Comparison of ENCODE assay signal across 8 cellular contexts in genomic region chr19:12891553-12892021, GRCh38. TPM values are rescaled to one million over a fixed set of nuclear protein-coding genes. Genes with fewer than 3 reads are reported as not detected.
DNase-seq lines count a peak whose midpoint lies in the region; ATAC-seq, FAIRE-seq and TF ChIP-seq lines count a peak whose summit lies in the region.

No MANE protein-coding gene starts in this region.

- peak; percentile 59 for ATAC-seq in HepG2
- no peak for ATAC-seq in foreskin keratinocyte

- no peak for TF ChIP-seq POLR2A in adrenal gland (IDR thresholded peaks at IDR 0.05)
- TF ChIP-seq POLR2A in HepG2 (IDR thresholded peaks at IDR 0.05; ENCODE audit: insufficient read depth in 1 of 2, low read depth in 2 of 2, low read length in 2 of 2) = no peak

- H3K4me1 ChIP-seq in adrenal gland (replicated peaks in 1 of 2) (peaks cover 7 to 11% of the 10 kb centered on the region in 2 donors), HepG2 (ENCODE audit: insufficient read depth, low read length) (peaks cover 37% of the 10 kb centered on the region), tibial artery (peaks cover 0 to 23% (median 14%) of the 10 kb centered on the region in 4 donors), foreskin keratinocyte (no peaks in the 10 kb centered on the region)

- no peak overlapping the region for H2AFZ ChIP-seq in HepG2 (ENCODE audit: low read length)

- H3K9ac ChIP-seq in HepG2 (ENCODE audit: insufficient read depth, low read depth, low read length) = peak overlapping the region; percentile 80

- peaks cover 0 to 16% of the 10 kb centered on the region in 2 donors for H3K36me3 ChIP-seq in adrenal gland (replicated peaks in 1 of 2)
- peaks cover 12 to 21% of the 10 kb centered on the region in 2 experiments; a peak in 4 of 5 replicates for H3K36me3 ChIP-seq in HepG2 (replicated peaks in 1 of 2; ENCODE audit: control insufficient read depth in 1 of 2, insufficient read depth in 2 of 2, low read length in 2 of 2)
- peaks cover 10 to 32% (median 25%) of the 10 kb centered on the region in 3 donors for H3K36me3 ChIP-seq in tibial artery

- TF ChIP-seq EP300 in HepG2 (IDR thresholded peaks at IDR 0.05; ENCODE audit: low read depth in 2 of 2, low read length in 2 of 2) (no peak), HepG2 (CRISPR knock-in tag; IDR thresholded peaks at IDR 0.05; ENCODE audit: borderline replicate concordance) (no peak)

- WGBS in adrenal gland, 4 donors = 3 to 80% (median 13%) methylated on average over 1 to 26 of the region's 26 CpGs
- WGBS in HepG2 (ENCODE audit: low lambda C conversion rate) = 0% methylated on average over 4 of the region's 26 CpGs

- no peak for TF ChIP-seq RAD21 in HepG2 (CRISPR knock-in tag; IDR thresholded peaks at IDR 0.05)

- no peak for FAIRE-seq in HepG2 (lab: Jason Lieb, UNC)

- CTCF ChIA-PET in HepG2 (lab: Yijun Ruan, JAX; ENCODE audit: low intra/inter-chr PET ratio, low total read pairs) = no interaction called here

- no peaks in the 10 kb centered on the region for H3K27me3 ChIP-seq in adrenal gland
- H3K27me3 ChIP-seq in HepG2 (ENCODE audit: control insufficient read depth in 1 of 2, insufficient read depth in 2 of 2, low read length in 2 of 2) = peaks cover 0 to 9% of the 10 kb centered on the region in 2 experiments; a peak in 3 of 5 replicates
- peaks cover 0 to 12% of the 10 kb centered on the region in 2 donors for H3K27me3 ChIP-seq in tibial artery
- H3K27me3 ChIP-seq in foreskin keratinocyte = no peaks in the 10 kb centered on the region

- peak overlapping the region; percentile 97 for H3K4me2 ChIP-seq in HepG2 (ENCODE audit: low read depth, low read length)

- intact Hi-C loops in adrenal gland (cut with DNase I) = no loop called here
- intact Hi-C loops in HepG2 (cut with micrococcal nuclease; ENCODE audit: unreplicated experiment) = no loop called here
- intact Hi-C loops in tibial artery (cut with DNase I; ENCODE audit: low total_unique reads) = no loop called here

- POLR2A ChIA-PET in HepG2 (lab: Yijun Ruan, JAX) = interaction anchor here (0.5 to 2.2 kb wide), 20 partner anchors 9 to 341 kb away, joined by 3 to 26 read pairs (median 6); partner anchors contain the start of genes DHPS, DNASE2, FARSA and GADD45GIP1

- peaks cover 8% of the 10 kb centered on the region for H3K79me2 ChIP-seq in HepG2 (ENCODE audit: insufficient read depth, low read length)

- H4K20me1 ChIP-seq in HepG2 (ENCODE audit: insufficient read depth, low read length) = no peaks in the 10 kb centered on the region

- TSS peak; percentile 78 for BruUV-seq in HepG2 (replicated peaks; lab: Mats Ljungman, UMichigan)

- peak; percentile 61 for DNase-seq in activated CD8-positive, alpha-beta memory T cell treated with anti-CD3 and anti-CD28 coated beads, Interleukin-2, amount 50 U/mL, for 48 hours
- DNase-seq in activated CD8-positive, alpha-beta memory T cell treated with anti-CD3 and anti-CD28 coated beads, Interleukin-2, amount 50 U/mL, for 4 hours = no peak
- no peak for DNase-seq in adrenal gland
- peak; percentile 20 for DNase-seq in HepG2 (ENCODE audit: low spot score)
- DNase-seq in tibial artery = no peak
- no peak for DNase-seq in globus pallidus (ENCODE audit: low spot score)
- no peak for DNase-seq in amniotic stem cell (lab: John Stamatoyannopoulos, UW)
- DNase-seq in foreskin keratinocyte = no peak

- H3K9me3 ChIP-seq in adrenal gland (replicated peaks in 1 of 3) (no peaks in the 10 kb centered on the region), HepG2 (ENCODE audit: low read length) (no peaks in the 10 kb centered on the region), tibial artery (no peaks in the 10 kb centered on the region)

- H3K27ac ChIP-seq in adrenal gland (peak overlapping the region in 1 of 5 donors; percentile 74), HepG2 (ENCODE audit: extremely low read length, insufficient read depth, low read length) (peak overlapping the region; percentile 84), tibial artery (peak overlapping the region; percentile 70 to 80), foreskin keratinocyte (no peak overlapping the region)

- TF ChIP-seq CTCF in adrenal gland (IDR thresholded peaks at IDR 0.05) (no peak), HepG2 (CRISPR knock-in tag; IDR thresholded peaks at IDR 0.05) (no peak), tibial artery (IDR thresholded peaks at IDR 0.05) (no peak), foreskin keratinocyte (conservative IDR thresholded peaks at IDR 0.05) (no peak)

- H3K4me3 ChIP-seq in adrenal gland = peak overlapping the region in 3 of 4 donors; percentile 79 to 85 (median 81)
- peak overlapping the region; percentile 67 to 95 (median 94) for H3K4me3 ChIP-seq in HepG2 (replicated peaks in 1 of 3; ENCODE audit: insufficient read depth in 1 of 3, low read depth in 2 of 3, low read length in 3 of 3)
- peak overlapping the region; percentile 77 to 85 for H3K4me3 ChIP-seq in tibial artery

- in situ Hi-C loops in HepG2 (cut with HindIII; ENCODE audit: extremely low pct_ligation_motif_present, low pct_unique_long_range_greater_than_20kb) = no loop called here

RNA-seq across cellular contexts. Expression of gene GCDH, which starts 0.6 kb away (rescaled TPM):
- total RNA-seq in adrenal gland (10 to 100 TPM; 28.9 to 78.4 (median 36.7) TPM), HepG2 (2016; rRNA removed; fragmentation: Illumina TruSeq; extraction: Trizol) (35.0 and 38.0 TPM in 2 replicates), foreskin keratinocyte (18.6 and 21.5 TPM in 2 replicates)
- polyA plus RNA-seq in adrenal gland (10 to 100 TPM; 16.2 to 26.9 (median 22.5) TPM), HepG2 (2011; rRNA removed) (15.1 and 16.4 TPM in 2 replicates), foreskin keratinocyte (17.8 and 21.4 TPM in 2 replicates)
- total RNA-seq in HepG2 (2016; cell fraction: cytosol; rRNA removed; fragmentation: Illumina TruSeq; extraction: Trizol; ENCODE audit: low read depth) = 6.4 and 7.1 TPM in 2 replicates
- total RNA-seq in HepG2 (2016; cell fraction: insoluble cytoplasmic fraction; rRNA removed; fragmentation: Illumina TruSeq; extraction: Trizol) = 32.3 and 35.4 TPM in 2 replicates
- 8.5 and 8.8 TPM in 2 replicates for total RNA-seq in HepG2 (2016; cell fraction: membrane; rRNA removed; fragmentation: Illumina TruSeq; extraction: Trizol)
- total RNA-seq in HepG2 (2016; cell fraction: nucleus; rRNA removed; fragmentation: Illumina TruSeq; extraction: Trizol) = 27.9 and 29.6 TPM in 2 replicates
- polyA plus RNA-seq in HepG2 (2011; cell fraction: cytosol; rRNA removed) = 20.4 and 29.2 TPM in 2 replicates
- 66.4 and 76.8 TPM in 2 replicates for polyA plus RNA-seq in HepG2 (2011; cell fraction: nucleus; rRNA removed)
- polyA plus RNA-seq in HepG2 (2012) = 12.5 and 15.0 TPM in 2 replicates
- polyA plus RNA-seq in HepG2 (2016; cell fraction: cytosol; fragmentation: Illumina TruSeq; extraction: Trizol; ENCODE audit: low read depth) = 4.3 and 4.6 TPM in 2 replicates
- 30.7 and 35.1 TPM in 2 replicates for polyA plus RNA-seq in HepG2 (2016; cell fraction: insoluble cytoplasmic fraction; fragmentation: Illumina TruSeq; extraction: Trizol; ENCODE audit: low read depth)
- polyA plus RNA-seq in HepG2 (2016; cell fraction: membrane; fragmentation: Illumina TruSeq; extraction: Trizol; ENCODE audit: low read depth) = 6.1 and 7.3 TPM in 2 replicates
- polyA plus RNA-seq in HepG2 (2016; cell fraction: nucleus; fragmentation: Illumina TruSeq; extraction: Trizol; ENCODE audit: insufficient read depth, low read depth) = 59.5 and 61.0 TPM in 2 replicates
- 19.4 and 29.1 TPM in 2 replicates for polyA minus RNA-seq in HepG2 (2011; rRNA and poly(A)+ RNA removed; ENCODE audit: low replicate concordance)
- polyA minus RNA-seq in HepG2 (2011; cell fraction: cytosol; rRNA and poly(A)+ RNA removed) = 9.4 TPM in 2 replicates
- 18.4 and 21.8 TPM in 2 replicates for polyA minus RNA-seq in HepG2 (2011; cell fraction: nucleus; rRNA and poly(A)+ RNA removed)

RNA-seq across cellular contexts. Expression of gene KLF1, which starts 4.6 kb away (rescaled TPM):
- under 1 TPM in 1 of 8 donors, not detected in 7; 0.23 TPM for total RNA-seq in adrenal gland
- under 1 TPM in 1 of 3 donors, not detected in 2; 0.24 TPM for polyA plus RNA-seq in adrenal gland
- not detected in 2 replicates for total RNA-seq in HepG2 (2016; rRNA removed; fragmentation: Illumina TruSeq; extraction: Trizol)
- total RNA-seq in HepG2 (2016; cell fraction: cytosol; rRNA removed; fragmentation: Illumina TruSeq; extraction: Trizol; ENCODE audit: low read depth) = not detected in 2 replicates
- total RNA-seq in HepG2 (2016; cell fraction: insoluble cytoplasmic fraction; rRNA removed; fragmentation: Illumina TruSeq; extraction: Trizol) = 0.06 TPM in 1 of 2 replicates, not detected in the other
- 0.10 TPM in 1 of 2 replicates, not detected in the other for total RNA-seq in HepG2 (2016; cell fraction: membrane; rRNA removed; fragmentation: Illumina TruSeq; extraction: Trizol)
- total RNA-seq in HepG2 (2016; cell fraction: nucleus; rRNA removed; fragmentation: Illumina TruSeq; extraction: Trizol) = not detected in 2 replicates
- polyA plus RNA-seq in HepG2 (2011; rRNA removed) = not detected in 2 replicates
- polyA plus RNA-seq in HepG2 (2011; cell fraction: cytosol; rRNA removed) = 0.05 TPM in 1 of 2 replicates, not detected in the other
- polyA plus RNA-seq in HepG2 (2011; cell fraction: nucleus; rRNA removed) = not detected in 2 replicates
- polyA plus RNA-seq in HepG2 (2012) = not detected in 2 replicates
- not detected in 2 replicates for polyA plus RNA-seq in HepG2 (2016; cell fraction: cytosol; fragmentation: Illumina TruSeq; extraction: Trizol; ENCODE audit: low read depth)
- not detected in 2 replicates for polyA plus RNA-seq in HepG2 (2016; cell fraction: insoluble cytoplasmic fraction; fragmentation: Illumina TruSeq; extraction: Trizol; ENCODE audit: low read depth)
- polyA plus RNA-seq in HepG2 (2016; cell fraction: membrane; fragmentation: Illumina TruSeq; extraction: Trizol; ENCODE audit: low read depth) = not detected in 2 replicates
- polyA plus RNA-seq in HepG2 (2016; cell fraction: nucleus; fragmentation: Illumina TruSeq; extraction: Trizol; ENCODE audit: insufficient read depth, low read depth) = not detected in 2 replicates
- polyA minus RNA-seq in HepG2 (2011; rRNA and poly(A)+ RNA removed; ENCODE audit: low replicate concordance) = 0.12 TPM in 1 of 2 replicates, not detected in the other
- not detected in 2 replicates for polyA minus RNA-seq in HepG2 (2011; cell fraction: cytosol; rRNA and poly(A)+ RNA removed)
- polyA minus RNA-seq in HepG2 (2011; cell fraction: nucleus; rRNA and poly(A)+ RNA removed) = not detected in 2 replicates
- total RNA-seq in foreskin keratinocyte = 0.11 TPM in 1 of 2 replicates, not detected in the other
- 0.11 and 0.12 TPM in 2 replicates for polyA plus RNA-seq in foreskin keratinocyte

RNA-seq across cellular contexts. Expression of gene DNASE2, which starts 10.3 kb away (rescaled TPM):
- 10 to 100 TPM; 28.4 to 83.4 (median 55.1) TPM for total RNA-seq in adrenal gland
- polyA plus RNA-seq in adrenal gland = 10 to 100 TPM; 13.6 to 22.2 (median 17.9) TPM
- 3.4 and 7.5 TPM in 2 replicates for total RNA-seq in HepG2 (2016; rRNA removed; fragmentation: Illumina TruSeq; extraction: Trizol)
- 1.7 TPM in 2 replicates for total RNA-seq in HepG2 (2016; cell fraction: cytosol; rRNA removed; fragmentation: Illumina TruSeq; extraction: Trizol; ENCODE audit: low read depth)
- total RNA-seq in HepG2 (2016; cell fraction: insoluble cytoplasmic fraction; rRNA removed; fragmentation: Illumina TruSeq; extraction: Trizol) = 3.7 and 7.7 TPM in 2 replicates
- total RNA-seq in HepG2 (2016; cell fraction: membrane; rRNA removed; fragmentation: Illumina TruSeq; extraction: Trizol) = 2.8 and 3.4 TPM in 2 replicates
- 5.1 and 7.3 TPM in 2 replicates for total RNA-seq in HepG2 (2016; cell fraction: nucleus; rRNA removed; fragmentation: Illumina TruSeq; extraction: Trizol)
- 16.2 and 19.0 TPM in 2 replicates for polyA plus RNA-seq in HepG2 (2011; rRNA removed)
- polyA plus RNA-seq in HepG2 (2011; cell fraction: cytosol; rRNA removed) = 15.9 and 21.4 TPM in 2 replicates
- 3.6 and 3.7 TPM in 2 replicates for polyA plus RNA-seq in HepG2 (2011; cell fraction: nucleus; rRNA removed)
- 4.7 and 9.6 TPM in 2 replicates for polyA plus RNA-seq in HepG2 (2012)
- polyA plus RNA-seq in HepG2 (2016; cell fraction: cytosol; fragmentation: Illumina TruSeq; extraction: Trizol; ENCODE audit: low read depth) = 1.6 and 2.0 TPM in 2 replicates
- polyA plus RNA-seq in HepG2 (2016; cell fraction: insoluble cytoplasmic fraction; fragmentation: Illumina TruSeq; extraction: Trizol; ENCODE audit: low read depth) = 3.1 and 4.3 TPM in 2 replicates
- polyA plus RNA-seq in HepG2 (2016; cell fraction: membrane; fragmentation: Illumina TruSeq; extraction: Trizol; ENCODE audit: low read depth) = 2.1 and 2.2 TPM in 2 replicates
- polyA plus RNA-seq in HepG2 (2016; cell fraction: nucleus; fragmentation: Illumina TruSeq; extraction: Trizol; ENCODE audit: insufficient read depth, low read depth) = 13.1 and 14.9 TPM in 2 replicates
- 20.7 and 57.6 TPM in 2 replicates for polyA minus RNA-seq in HepG2 (2011; rRNA and poly(A)+ RNA removed; ENCODE audit: low replicate concordance)
- 6.6 and 11.3 TPM in 2 replicates for polyA minus RNA-seq in HepG2 (2011; cell fraction: cytosol; rRNA and poly(A)+ RNA removed)
- polyA minus RNA-seq in HepG2 (2011; cell fraction: nucleus; rRNA and poly(A)+ RNA removed) = 1.8 and 3.6 TPM in 2 replicates
- 28.2 and 36.3 TPM in 2 replicates for total RNA-seq in foreskin keratinocyte
- polyA plus RNA-seq in foreskin keratinocyte = 36.1 and 44.0 TPM in 2 replicates

RNA-seq across cellular contexts. Expression of gene SYCE2, which starts 27.5 kb away (rescaled TPM):
- total RNA-seq in adrenal gland = under 1 TPM in 1 of 8 donors, not detected in 7; 0.91 TPM
- polyA plus RNA-seq in adrenal gland = under 1 TPM; 0.16 to 0.24 (median 0.20) TPM
- 0.09 TPM in 1 of 2 replicates, not detected in the other for total RNA-seq in HepG2 (2016; rRNA removed; fragmentation: Illumina TruSeq; extraction: Trizol)
- total RNA-seq in HepG2 (2016; cell fraction: cytosol; rRNA removed; fragmentation: Illumina TruSeq; extraction: Trizol; ENCODE audit: low read depth) = not detected in 2 replicates
- total RNA-seq in HepG2 (2016; cell fraction: insoluble cytoplasmic fraction; rRNA removed; fragmentation: Illumina TruSeq; extraction: Trizol) = 0.19 TPM in 1 of 2 replicates, not detected in the other
- not detected in 2 replicates for total RNA-seq in HepG2 (2016; cell fraction: membrane; rRNA removed; fragmentation: Illumina TruSeq; extraction: Trizol)
- not detected in 2 replicates for total RNA-seq in HepG2 (2016; cell fraction: nucleus; rRNA removed; fragmentation: Illumina TruSeq; extraction: Trizol)
- polyA plus RNA-seq in HepG2 (2011; rRNA removed) = 0.25 and 0.40 TPM in 2 replicates
- polyA plus RNA-seq in HepG2 (2011; cell fraction: cytosol; rRNA removed) = 0.08 TPM in 1 of 2 replicates, not detected in the other
- 0.68 and 0.84 TPM in 2 replicates for polyA plus RNA-seq in HepG2 (2011; cell fraction: nucleus; rRNA removed)
- 1.2 and 1.7 TPM in 2 replicates for polyA plus RNA-seq in HepG2 (2012)
- 0.23 TPM in 1 of 2 replicates, not detected in the other for polyA plus RNA-seq in HepG2 (2016; cell fraction: cytosol; fragmentation: Illumina TruSeq; extraction: Trizol; ENCODE audit: low read depth)
- 0.32 TPM in 1 of 2 replicates, not detected in the other for polyA plus RNA-seq in HepG2 (2016; cell fraction: insoluble cytoplasmic fraction; fragmentation: Illumina TruSeq; extraction: Trizol; ENCODE audit: low read depth)
- 0.13 and 0.21 TPM in 2 replicates for polyA plus RNA-seq in HepG2 (2016; cell fraction: membrane; fragmentation: Illumina TruSeq; extraction: Trizol; ENCODE audit: low read depth)
- polyA plus RNA-seq in HepG2 (2016; cell fraction: nucleus; fragmentation: Illumina TruSeq; extraction: Trizol; ENCODE audit: insufficient read depth, low read depth) = 1.0 and 3.2 TPM in 2 replicates
- polyA minus RNA-seq in HepG2 (2011; rRNA and poly(A)+ RNA removed; ENCODE audit: low replicate concordance) = 0.47 TPM in 1 of 2 replicates, not detected in the other
- polyA minus RNA-seq in HepG2 (2011; cell fraction: cytosol; rRNA and poly(A)+ RNA removed) = not detected in 2 replicates
- not detected in 2 replicates for polyA minus RNA-seq in HepG2 (2011; cell fraction: nucleus; rRNA and poly(A)+ RNA removed)
- 0.32 and 0.37 TPM in 2 replicates for total RNA-seq in foreskin keratinocyte
- 0.38 and 0.41 TPM in 2 replicates for polyA plus RNA-seq in foreskin keratinocyte

RNA-seq across cellular contexts. Expression of gene FARSA, which starts 41.9 kb away (rescaled TPM):
- total RNA-seq in adrenal gland = 100 to 1,000 TPM in 1 of 8 donors, 10 to 100 TPM in 7; 40.6 to 102 (median 54.3) TPM
- polyA plus RNA-seq in adrenal gland = 10 to 100 TPM; 33.5 to 62.1 (median 36.0) TPM
- 68.0 and 72.0 TPM in 2 replicates for total RNA-seq in HepG2 (2016; rRNA removed; fragmentation: Illumina TruSeq; extraction: Trizol)
- 30.6 and 33.8 TPM in 2 replicates for total RNA-seq in HepG2 (2016; cell fraction: cytosol; rRNA removed; fragmentation: Illumina TruSeq; extraction: Trizol; ENCODE audit: low read depth)
- total RNA-seq in HepG2 (2016; cell fraction: insoluble cytoplasmic fraction; rRNA removed; fragmentation: Illumina TruSeq; extraction: Trizol) = 61.4 and 77.8 TPM in 2 replicates
- total RNA-seq in HepG2 (2016; cell fraction: membrane; rRNA removed; fragmentation: Illumina TruSeq; extraction: Trizol) = 31.3 and 31.6 TPM in 2 replicates
- total RNA-seq in HepG2 (2016; cell fraction: nucleus; rRNA removed; fragmentation: Illumina TruSeq; extraction: Trizol) = 38.1 and 43.4 TPM in 2 replicates
- 25.9 and 37.0 TPM in 2 replicates for polyA plus RNA-seq in HepG2 (2011; rRNA removed)
- polyA plus RNA-seq in HepG2 (2011; cell fraction: cytosol; rRNA removed) = 20.2 and 25.7 TPM in 2 replicates
- polyA plus RNA-seq in HepG2 (2011; cell fraction: nucleus; rRNA removed) = 86.4 and 92.2 TPM in 2 replicates
- 47.9 and 53.4 TPM in 2 replicates for polyA plus RNA-seq in HepG2 (2012)
- 20.5 and 21.3 TPM in 2 replicates for polyA plus RNA-seq in HepG2 (2016; cell fraction: cytosol; fragmentation: Illumina TruSeq; extraction: Trizol; ENCODE audit: low read depth)
- 76.2 and 85.7 TPM in 2 replicates for polyA plus RNA-seq in HepG2 (2016; cell fraction: insoluble cytoplasmic fraction; fragmentation: Illumina TruSeq; extraction: Trizol; ENCODE audit: low read depth)
- polyA plus RNA-seq in HepG2 (2016; cell fraction: membrane; fragmentation: Illumina TruSeq; extraction: Trizol; ENCODE audit: low read depth) = 21.2 and 25.0 TPM in 2 replicates
- polyA plus RNA-seq in HepG2 (2016; cell fraction: nucleus; fragmentation: Illumina TruSeq; extraction: Trizol; ENCODE audit: insufficient read depth, low read depth) = 71.9 and 80.2 TPM in 2 replicates
- 36.3 and 65.5 TPM in 2 replicates for polyA minus RNA-seq in HepG2 (2011; rRNA and poly(A)+ RNA removed; ENCODE audit: low replicate concordance)
- 17.6 and 18.3 TPM in 2 replicates for polyA minus RNA-seq in HepG2 (2011; cell fraction: cytosol; rRNA and poly(A)+ RNA removed)
- polyA minus RNA-seq in HepG2 (2011; cell fraction: nucleus; rRNA and poly(A)+ RNA removed) = 14.5 and 16.0 TPM in 2 replicates
- 79.8 and 90.9 TPM in 2 replicates for total RNA-seq in foreskin keratinocyte
- 106 and 116 TPM in 2 replicates for polyA plus RNA-seq in foreskin keratinocyte

Comparison
In these comparisons a context has a peak if more than half of its experiments do, and no peak if none do; other contexts are left out.
1. DNase-seq: peak in activated CD8-positive, alpha-beta memory T cell treated with anti-CD3 and anti-CD28 coated beads, Interleukin-2, amount 50 U/mL, for 48 hours (single experiment) and HepG2 (single experiment); none in activated CD8-positive, alpha-beta memory T cell treated with anti-CD3 and anti-CD28 coated beads, Interleukin-2, amount 50 U/mL, for 4 hours (single experiment), adrenal gland (0 of 7), tibial artery (0 of 2), globus pallidus (single experiment), amniotic stem cell (single experiment) and foreskin keratinocyte (0 of 2).
2. Peak in every context shown above with its lines, with median percentiles within 50 percentile points of each other: H3K4me3 ChIP-seq.